In genomic region chr18:62196079-62196478, GRCh38 we compare ENCODE assay signal across 1 cellular context.
TF ChIP-seq lines count a peak whose summit lies in the region.

No MANE protein-coding gene starts in this region.

TF ChIP-seq in K562, 482 proteins besides CTCF, POLR2A, EP300 and RAD21:
- TF ChIP-seq, protein P1, sequence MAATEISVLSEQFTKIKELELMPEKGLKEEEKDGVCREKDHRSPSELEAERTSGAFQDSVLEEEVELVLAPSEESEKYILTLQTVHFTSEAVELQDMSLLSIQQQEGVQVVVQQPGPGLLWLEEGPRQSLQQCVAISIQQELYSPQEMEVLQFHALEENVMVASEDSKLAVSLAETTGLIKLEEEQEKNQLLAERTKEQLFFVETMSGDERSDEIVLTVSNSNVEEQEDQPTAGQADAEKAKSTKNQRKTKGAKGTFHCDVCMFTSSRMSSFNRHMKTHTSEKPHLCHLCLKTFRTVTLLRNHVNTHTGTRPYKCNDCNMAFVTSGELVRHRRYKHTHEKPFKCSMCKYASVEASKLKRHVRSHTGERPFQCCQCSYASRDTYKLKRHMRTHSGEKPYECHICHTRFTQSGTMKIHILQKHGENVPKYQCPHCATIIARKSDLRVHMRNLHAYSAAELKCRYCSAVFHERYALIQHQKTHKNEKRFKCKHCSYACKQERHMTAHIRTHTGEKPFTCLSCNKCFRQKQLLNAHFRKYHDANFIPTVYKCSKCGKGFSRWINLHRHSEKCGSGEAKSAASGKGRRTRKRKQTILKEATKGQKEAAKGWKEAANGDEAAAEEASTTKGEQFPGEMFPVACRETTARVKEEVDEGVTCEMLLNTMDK (IDR thresholded peaks at IDR 0.05; ENCODE audit: borderline replicate concordance, insufficient read depth, low read depth, low read length, poor library complexity, severe bottlenecking), result peak; percentile 5
- TF ChIP-seq SETDB1 (IDR thresholded peaks at IDR 0.05; ENCODE audit: low read length), result no peak
- no peak for TF ChIP-seq PURB (CRISPR knock-in tag; IDR thresholded peaks at IDR 0.05; ENCODE audit: low read depth)
- TF ChIP-seq HES1 (IDR thresholded peaks at IDR 0.05; ENCODE audit: low read depth), result no peak
- TF ChIP-seq CTBP1 (IDR thresholded peaks at IDR 0.05; ENCODE audit: borderline replicate concordance), result no peak
- no peak for TF ChIP-seq ATF7 (IDR thresholded peaks at IDR 0.05)
